In genomic region chr5:35852084-35852734, GRCh38 we compare ENCODE assay signal across 9 cellular contexts. TPM values are rescaled to one million over a fixed set of nuclear protein-coding genes. Genes with fewer than 3 reads are reported as not detected.
DNase-seq lines count a peak whose midpoint lies in the region; ATAC-seq and TF ChIP-seq lines count a peak whose summit lies in the region.
"Had no signal": no experiment of that assay in that cellular context is flagged by ENCODE, and none has a peak within 500 bp of the region (broad histone marks: within the 10 kb centered on the region; RNA-seq: fewer than 3 reads in every experiment).

No MANE protein-coding gene starts in this region.

- DNase-seq in IMR-90 = peak; percentile 43
- DNase-seq in activated T-cell treated with anti-CD3 and anti-CD28 coated beads, Interleukin-2, amount 50 U/mL, for 72 hours = peak; percentile 75 to 77
- DNase-seq in stimulated activated CD4-positive, alpha-beta T cell treated with anti-CD3 and anti-CD28 coated beads, Interleukin-4, amount 100 ng/mL, for 4 hours = peak; percentile 22 to 70
- DNase-seq in dedifferentiated amniotic fluid mesenchymal stem cell (ENCODE audit: extremely low spot score) = no peak
- no peak for DNase-seq in DMS53 (lab: John Stamatoyannopoulos, UW)
- no peak for DNase-seq in DMS153 (lab: John Stamatoyannopoulos, UW)
- DNase-seq: nucleus accumbens had no signal

- intact Hi-C loops in IMR-90 (cut with micrococcal nuclease) = no loop called here

- no peaks in the 10 kb centered on the region for H3K27me3 ChIP-seq in IMR-90 (ENCODE audit: control insufficient read depth, insufficient read depth, low read length)

- 0 out of 2 replicates have a peak, but pooled peaks have one; percentile 15 for TF ChIP-seq CTCF in IMR-90 (conservative IDR thresholded peaks at IDR 0.05; ENCODE audit: low read depth, low read length)

- WGBS in IMR-90 (ENCODE audit: extremely low coverage in 2 of 2, insufficient read length in 1 of 2), 2 experiments = 100% methylated on average over 2 of the region's 8 CpGs; no CpG with 5 or more reads in 1 of the 2 experiments

- H3K4me3 ChIP-seq in IMR-90 (ENCODE audit: insufficient read depth, low read depth, low read length) = no peak overlapping the region

- no peak overlapping the region for H2BK5ac ChIP-seq in IMR-90 (ENCODE audit: low read depth, low read length, poor library complexity, severe bottlenecking)

- in situ Hi-C loops in IMR-90 (cut with MboI; ENCODE audit: low sequenced_read_pairs) = no loop called here

- peaks cover 2% of the 10 kb centered on the region; the same call in 1 of the 2 replicates for H3K9me3 ChIP-seq in IMR-90 (ENCODE audit: control insufficient read depth, insufficient read depth, low read length)

- H3K4me1 ChIP-seq in IMR-90 (ENCODE audit: control insufficient read depth, insufficient read depth, low read length) = peaks cover 2% of the 10 kb centered on the region; the same call in 1 of the 2 replicates

- dilution Hi-C loops in IMR-90 (cut with HindIII; ENCODE audit: low sequenced_read_pairs, unreplicated experiment) = no loop called here

- H3K23ac ChIP-seq in IMR-90 (ENCODE audit: low read depth, low read length) = peak overlapping the region; percentile 17; the same call in 1 of the 2 replicates

- H2BK15ac ChIP-seq in IMR-90 (ENCODE audit: low read depth, low read length) = 0 out of 3 replicates have a peak overlapping the region, but pooled peaks have one; percentile 15

- no peak overlapping the region for H3K9ac ChIP-seq in IMR-90 (ENCODE audit: low read depth, low read length)

- peak overlapping the region; percentile 91 to 92 for H3K4me3 Mint-ChIP-seq in activated T-cell treated with anti-CD3 and anti-CD28 coated beads, Interleukin-2, amount 50 U/mL, for 72 hours

- peak overlapping the region; percentile 29; the same call in 1 of the 2 replicates for H3K18ac ChIP-seq in IMR-90 (ENCODE audit: low read depth, low read length)

- H2AFZ ChIP-seq in IMR-90 (replicated peaks; ENCODE audit: low read length, poor library complexity) = peak overlapping the region; percentile 59

- no peaks in the 10 kb centered on the region for H4K20me1 ChIP-seq in IMR-90 (ENCODE audit: insufficient read depth, low read length)

- POLR2A ChIA-PET in IMR-90 (lab: Charles Lee; ENCODE audit: unreplicated experiment) = no interaction called here

- H3K9me1 ChIP-seq in IMR-90 (ENCODE audit: insufficient read depth, low read length) = no peaks in the 10 kb centered on the region

- peak overlapping the region; percentile 65; the same call in 1 of the 2 replicates for H2AK5ac ChIP-seq in IMR-90 (ENCODE audit: low read depth, low read length)

- no peak overlapping the region for H3K56ac ChIP-seq in IMR-90 (ENCODE audit: extremely low read depth, insufficient read depth, low read length)

- no peak for TF ChIP-seq POLR2A in IMR-90 (IDR thresholded peaks at IDR 0.05; ENCODE audit: low read depth, low read length)

- H3K27me3 Mint-ChIP-seq in activated T-cell treated with anti-CD3 and anti-CD28 coated beads, Interleukin-2, amount 50 U/mL, for 72 hours (ENCODE audit: low read depth) = no peaks in the 10 kb centered on the region

- H4K8ac ChIP-seq in IMR-90 (ENCODE audit: low read depth in 2 of 2, low read length in 2 of 2) = peak overlapping the region in 1 of 2 experiments; percentile 38; a peak in 2 of 4 replicates

- ATAC-seq in GM18870 (IDR thresholded peaks at IDR 0.05; ENCODE audit: unreplicated experiment) = peak; percentile 43
- no peak for ATAC-seq in IMR-90 (ENCODE audit: low read depth)
- ATAC-seq in activated T-cell treated with anti-CD3 and anti-CD28 coated beads, Interleukin-2, amount 50 U/mL, for 72 hours (replicated peaks in 1 of 2) = peak; percentile 47 to 49
- ATAC-seq in HG03460 (IDR thresholded peaks at IDR 0.05; ENCODE audit: unreplicated experiment) = no peak

- peak overlapping the region; percentile 17 for H4K91ac ChIP-seq in IMR-90 (ENCODE audit: insufficient read depth, low read depth, low read length)

- peaks cover 1 to 10% of the 10 kb centered on the region in 2 donors for H3K9me3 Mint-ChIP-seq in activated T-cell treated with anti-CD3 and anti-CD28 coated beads, Interleukin-2, amount 50 U/mL, for 72 hours

- peak overlapping the region; percentile 55; the same call in 1 of the 2 replicates for H3K4me2 ChIP-seq in IMR-90 (ENCODE audit: low read depth, low read length)

- CTCF ChIA-PET in IMR-90 (lab: Yijun Ruan, JAX) = interaction anchor here (0.6 to 0.8 kb wide), 4 partner anchors 72 to 1723 kb away, joined by 3 to 4 read pairs (median 3); no protein-coding TSS in a partner anchor

- H4K5ac ChIP-seq in IMR-90 (ENCODE audit: low read depth, low read length) = no peak overlapping the region; the same call in 1 of the 2 replicates

- H3K36me3 ChIP-seq in IMR-90 (ENCODE audit: control insufficient read depth, insufficient read depth, low read length) = no peaks in the 10 kb centered on the region

- 0 out of 2 replicates have a peak overlapping the region, but pooled peaks have one; percentile 22 for H3K14ac ChIP-seq in IMR-90 (replicated peaks; ENCODE audit: low read depth, low read length)

- H3K79me1 ChIP-seq in IMR-90 (ENCODE audit: low read depth in 1 of 2, low read length in 2 of 2) = no peaks in the 10 kb centered on the region

- peaks cover 19 to 32% of the 10 kb centered on the region in 2 donors for H3K36me3 Mint-ChIP-seq in activated T-cell treated with anti-CD3 and anti-CD28 coated beads, Interleukin-2, amount 50 U/mL, for 72 hours (ENCODE audit: insufficient read depth in 2 of 2)

- peak overlapping the region; percentile 89 for H3K27ac Mint-ChIP-seq in activated T-cell treated with anti-CD3 and anti-CD28 coated beads, Interleukin-2, amount 50 U/mL, for 72 hours

- no peak for TF ChIP-seq RAD21 in IMR-90 (IDR thresholded peaks at IDR 0.05; ENCODE audit: low read length)

- peak overlapping the region; percentile 28; the same call in 1 of the 2 replicates for H3K4ac ChIP-seq in IMR-90 (ENCODE audit: low read depth, low read length)

- peak overlapping the region; percentile 4; the same call in 1 of the 2 replicates for H2BK20ac ChIP-seq in IMR-90 (ENCODE audit: low read depth, low read length)

- H3K4me1 Mint-ChIP-seq in activated T-cell treated with anti-CD3 and anti-CD28 coated beads, Interleukin-2, amount 50 U/mL, for 72 hours (ENCODE audit: low read depth) = peaks cover 82% of the 10 kb centered on the region

- BruUV-seq in IMR-90 (replicated peaks; lab: Mats Ljungman, UMichigan) = no TSS peak

- peak overlapping the region; percentile 30 for H2BK120ac ChIP-seq in IMR-90 (ENCODE audit: low read depth, low read length)

- peak overlapping the region; percentile 82 for H2AK9ac ChIP-seq in IMR-90 (replicated peaks; ENCODE audit: low read depth, low read length, poor library complexity)

- no peak overlapping the region for H3K27ac ChIP-seq in IMR-90 (ENCODE audit: insufficient read depth, low read length)

TF ChIP-seq in IMR-90, 13 proteins besides CTCF, POLR2A, EP300 and RAD21:
- TF ChIP-seq SMC3 (IDR thresholded peaks at IDR 0.05; ENCODE audit: low read depth, low read length) (no peak), CEBPB (IDR thresholded peaks at IDR 0.05; ENCODE audit: low read depth, low read length) (no peak), RFX5 (IDR thresholded peaks at IDR 0.05; ENCODE audit: low read depth, low read length) (no peak), USF2 (IDR thresholded peaks at IDR 0.05; ENCODE audit: low read depth, low read length) (no peak), RCOR1 (IDR thresholded peaks at IDR 0.05; ENCODE audit: insufficient replicate concordance, low read length) (no peak)

RNA-seq across cellular contexts. Expression of gene IL7R, which starts 4.5 kb away (rescaled TPM):
- total RNA-seq in IMR-90 (2012; rRNA removed) = 56.9 and 71.7 TPM in 2 replicates
- polyA plus RNA-seq in IMR-90 (2012; rRNA removed) = 39.0 and 40.7 TPM in 2 replicates
- 12.9 and 32.4 TPM in 2 replicates for polyA plus RNA-seq in IMR-90 (2012; cell fraction: cytosol; rRNA removed)
- polyA plus RNA-seq in IMR-90 (2012; cell fraction: nucleus; rRNA removed; ENCODE audit: low replicate concordance) = 7.9 and 30.3 TPM in 2 replicates
- 100 to 1,000 TPM; 102 to 143 TPM for total RNA-seq in activated T-cell treated with anti-CD3 and anti-CD28 coated beads, Interleukin-2, amount 50 U/mL, for 72 hours

Comparison
In these comparisons a context has a peak if more than half of its experiments do, and no peak if none do; other contexts are left out.
1. ATAC-seq: peak in GM18870 (single experiment) and activated T-cell treated with anti-CD3 and anti-CD28 coated beads, Interleukin-2, amount 50 U/mL, for 72 hours (2 of 2); none in IMR-90 (single experiment) and HG03460 (single experiment).
2. DNase-seq: peak in IMR-90 (single experiment), activated T-cell treated with anti-CD3 and anti-CD28 coated beads, Interleukin-2, amount 50 U/mL, for 72 hours (2 of 2) and stimulated activated CD4-positive, alpha-beta T cell treated with anti-CD3 and anti-CD28 coated beads, Interleukin-4, amount 100 ng/mL, for 4 hours (2 of 2); none in dedifferentiated amniotic fluid mesenchymal stem cell (single experiment), DMS53 (single experiment) and DMS153 (single experiment).